9 cellular contexts compared by ENCODE assay signal in genomic region chr2:178419123-178419522, GRCh38. TPM values are rescaled to one million over a fixed set of nuclear protein-coding genes. Genes with fewer than 3 reads are reported as not detected.
DNase-seq lines count a peak whose midpoint lies in the region; ATAC-seq and TF ChIP-seq lines count a peak whose summit lies in the region.
"Had no signal": no experiment of that assay in that cellular context is flagged by ENCODE, and none has a peak within 500 bp of the region (broad histone marks: within the 10 kb centered on the region; RNA-seq: fewer than 3 reads in every experiment).

No MANE protein-coding gene starts in this region.

- BruUV-seq in OCI-LY7 (replicated peaks; lab: Mats Ljungman, UMichigan): no TSS peak

- H3K4me3 ChIP-seq in AG04449 (ENCODE audit: low read depth, low read length) (no peak overlapping the region), OCI-LY7 (ENCODE audit: low read depth, low read length, poor library complexity, severe bottlenecking) (no peak overlapping the region), tibial nerve (no peak overlapping the region)

- H3K9me3 ChIP-seq in OCI-LY7 (ENCODE audit: low read length) (no peaks in the 10 kb centered on the region), tibial nerve (no peaks in the 10 kb centered on the region)

- no peak overlapping the region for H2AFZ ChIP-seq in OCI-LY7 (ENCODE audit: low read length)

- H3K27ac ChIP-seq in OCI-LY7 (ENCODE audit: low read depth, low read length, poor library complexity, severe bottlenecking): no peak overlapping the region
- H3K27ac ChIP-seq in tibial nerve: no peak overlapping the region

- ATAC-seq in GM21825 (IDR thresholded peaks at IDR 0.05; ENCODE audit: unreplicated experiment): no peak
- no peak for ATAC-seq in GM19023 (IDR thresholded peaks at IDR 0.05; ENCODE audit: unreplicated experiment)
- ATAC-seq: naive thymus-derived CD8-positive, alpha-beta T cell had no signal

- TF ChIP-seq POLR2A in tibial nerve (IDR thresholded peaks at IDR 0.05): no peak

- H3K4me2 ChIP-seq in OCI-LY7 (ENCODE audit: low read length): no peak overlapping the region

- TF ChIP-seq EP300 in tibial nerve (IDR thresholded peaks at IDR 0.05): no peak

- TF ChIP-seq CTCF in AG04449 (IDR thresholded peaks at IDR 0.05; ENCODE audit: insufficient read depth, low read length, missing control alignments) (peak; percentile 33), GM12872 (IDR thresholded peaks at IDR 0.05; ENCODE audit: insufficient read depth, low read depth, low read length) (peak; percentile 35; the same call in 2 of the 3 replicates), OCI-LY7 (conservative IDR thresholded peaks at IDR 0.05; ENCODE audit: low read length) (peak; percentile 58), tibial nerve (IDR thresholded peaks at IDR 0.05) (no peak)

- no peaks in the 10 kb centered on the region for H3K79me2 ChIP-seq in OCI-LY7 (ENCODE audit: insufficient read depth, low read depth, low read length)

- H4K20me1 ChIP-seq in OCI-LY7 (ENCODE audit: insufficient read depth, low read length): no peaks in the 10 kb centered on the region

- CTCF ChIA-PET in AG04449 (lab: Yijun Ruan, JAX) (interaction anchor here (0.6 to 10.2 kb wide), 45 partner anchors 9 to 647 kb away, joined by 3 to 282 read pairs (median 4); partner anchors contain the start of gene RBM45), OCI-LY7 (lab: Charles Lee; ENCODE audit: unreplicated experiment) (no interaction called here)

- POLR2A ChIA-PET in AG04449 (lab: Yijun Ruan, JAX): no interaction called here
- POLR2A ChIA-PET in OCI-LY7 (lab: Charles Lee): interaction anchor here (0.7 to 1.4 kb wide), 5 partner anchors 9 to 30 kb away, joined by 3 to 5 read pairs (median 4); no protein-coding TSS in a partner anchor

- H3K27me3 ChIP-seq in tibial nerve: no peaks in the 10 kb centered on the region

- intact Hi-C loops in OCI-LY7 (cut with micrococcal nuclease; ENCODE audit: unreplicated experiment): no loop called here

- no peaks in the 10 kb centered on the region for H3K9me2 ChIP-seq in OCI-LY7 (ENCODE audit: insufficient read depth, low read length)

- DNase-seq in AG04449 (ENCODE audit: low read depth, low spot score) (no peak), OCI-LY7 (ENCODE audit: low spot score) (peak; percentile 21), fibroblast of peridontal ligament (ENCODE audit: extremely low read depth) (peak; percentile 60), mucosa of gallbladder (ENCODE audit: low spot score) (no peak), tibial nerve (ENCODE audit: low spot score in 2 of 2) (no peak)
- DNase-seq: naive thymus-derived CD8-positive, alpha-beta T cell had no signal

- H3K4me1 ChIP-seq in OCI-LY7 (ENCODE audit: insufficient read depth, low read length, poor library complexity, severe bottlenecking) (peaks cover 9% of the 10 kb centered on the region), tibial nerve (peaks cover 0 to 13% (median 5%) of the 10 kb centered on the region in 4 donors)

- H3K36me3 ChIP-seq in OCI-LY7 (ENCODE audit: insufficient read depth, low read length) (no peaks in the 10 kb centered on the region), tibial nerve (peaks cover 0 to 25% (median 0%) of the 10 kb centered on the region in 3 donors)

- 40 to 49% methylated on average over 1 of the region's 1 CpG for WGBS in tibial nerve, 2 donors

RNA-seq across cellular contexts. Expression of gene PRKRA, which starts 31.9 kb away (rescaled TPM):
- total RNA-seq in OCI-LY7 (2014; rRNA removed; shearing (Covaris generic)): 68.7 and 79.5 TPM in 2 replicates
- total RNA-seq in OCI-LY7 (2022) (74.1 and 76.4 TPM in 2 replicates), mucosa of gallbladder (43.0 TPM), tibial nerve (10 to 100 TPM; 37.3 to 52.1 (median 45.5) TPM)

RNA-seq across cellular contexts. Expression of gene PJVK, which starts 32.1 kb away (rescaled TPM):
- 2.2 and 4.0 TPM in 2 replicates for total RNA-seq in OCI-LY7 (2014; rRNA removed; shearing (Covaris generic))
- total RNA-seq in OCI-LY7 (2022) (6.9 and 9.2 TPM in 2 replicates), mucosa of gallbladder (3.1 TPM), tibial nerve (1 to 10 TPM; 5.1 to 9.6 (median 6.8) TPM)

RNA-seq across cellular contexts. Expression of gene FKBP7, which starts 59.3 kb away (rescaled TPM):
- 8.5 and 10.7 TPM in 2 replicates for total RNA-seq in OCI-LY7 (2014; rRNA removed; shearing (Covaris generic))
- total RNA-seq in OCI-LY7 (2022) (8.3 TPM in 2 replicates), mucosa of gallbladder (9.1 TPM), tibial nerve (10 to 100 TPM; 12.3 to 26.0 (median 17.5) TPM)

Comparison
In these comparisons a context has a peak if more than half of its experiments do, and no peak if none do; other contexts are left out.
1. DNase-seq: peak in OCI-LY7 (single experiment) and fibroblast of peridontal ligament (single experiment); none in AG04449 (single experiment), mucosa of gallbladder (single experiment) and tibial nerve (0 of 2).
2. CTCF ChIP-seq: peak in AG04449 (single experiment), GM12872 (single experiment) and OCI-LY7 (single experiment); none in tibial nerve (0 of 5).